In the genomic region with DNA sequence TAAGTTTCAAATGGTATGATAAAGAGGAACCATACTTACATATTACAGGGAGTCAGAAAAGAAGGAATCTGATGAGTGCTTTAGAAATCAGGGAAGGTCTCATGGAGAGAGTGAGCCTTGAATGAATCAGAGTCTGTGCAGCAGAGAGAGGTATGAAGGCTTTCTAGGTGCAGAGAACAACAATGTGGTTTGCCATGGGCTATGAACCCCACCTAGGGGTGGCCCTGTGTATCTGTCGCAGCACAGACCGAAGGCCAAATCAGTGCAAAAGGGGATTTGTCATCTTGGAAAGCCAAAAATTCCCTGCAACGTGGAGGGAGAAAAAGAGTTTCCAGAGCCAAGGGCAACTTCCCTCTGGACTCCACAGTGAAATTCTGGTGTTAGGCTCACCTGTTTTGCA, we compare ENCODE assay signal across 9 cellular contexts. TPM values are rescaled to one million over a fixed set of nuclear protein-coding genes. Genes with fewer than 3 reads are reported as not detected.
DNase-seq lines count a peak whose midpoint lies in the region; ATAC-seq, FAIRE-seq and TF ChIP-seq lines count a peak whose summit lies in the region.
"Had no signal": no experiment of that assay in that cellular context is flagged by ENCODE, and none has a peak within 500 bp of the region (broad histone marks: within the 10 kb centered on the region; RNA-seq: fewer than 3 reads in every experiment).

No MANE protein-coding gene starts in this region.

- H3K9ac ChIP-seq in NT2/D1 (ENCODE audit: insufficient read length, low read depth): no peak overlapping the region

- DNase-seq in D721Med (ENCODE audit: insufficient read length, low spot score): no peak
- peak; percentile 3 for DNase-seq in H54 (ENCODE audit: insufficient read length, low spot score)
- peak; percentile 47 for DNase-seq in NT2/D1 (ENCODE audit: low read depth, low spot score)
- peak; percentile 62 for DNase-seq in iPS-NIHi11 (ENCODE audit: low spot score)
- DNase-seq in suprapubic skin (ENCODE audit: low spot score in 2 of 2): no peak
- DNase-seq in activated CD4-positive, alpha-beta T cell treated with anti-CD3 and anti-CD28 coated beads for 4 hours: no peak
- DNase-seq in C1 segment of cervical spinal cord (lab: John Stamatoyannopoulos, UW): no peak
- DNase-seq: effector CD4-positive, alpha-beta T cell had no signal

- H3K36me3 ChIP-seq in NT2/D1 (ENCODE audit: insufficient read depth, insufficient read length, low read length) (no peaks in the 10 kb centered on the region), suprapubic skin (no peaks in the 10 kb centered on the region)

- no peak overlapping the region for H3K4me3 ChIP-seq in NT2/D1 (ENCODE audit: insufficient read length, low read depth)
- no peak overlapping the region for H3K4me3 ChIP-seq in suprapubic skin

- H3K27ac ChIP-seq in suprapubic skin: no peak overlapping the region

- no peaks in the 10 kb centered on the region for H3K9me3 ChIP-seq in NT2/D1 (ENCODE audit: insufficient read depth, low read length)
- H3K9me3 ChIP-seq in suprapubic skin: no peaks in the 10 kb centered on the region

- H3K4me1 ChIP-seq in NT2/D1 (ENCODE audit: insufficient read depth, insufficient read length) (no peaks in the 10 kb centered on the region), suprapubic skin (no peaks in the 10 kb centered on the region)

- WGBS in suprapubic skin: 30% methylated on average over 3 of the region's 3 CpGs

- FAIRE-seq in D721Med (lab: Jason Lieb, UNC) (peak; percentile 48), H54 (lab: Jason Lieb, UNC) (no peak)

- TF ChIP-seq CTCF in D721Med (IDR thresholded peaks at IDR 0.05; ENCODE audit: insufficient read depth, missing control alignments) (peak; percentile 74), suprapubic skin (IDR thresholded peaks at IDR 0.05) (no peak)

- no peak for TF ChIP-seq EP300 in suprapubic skin (IDR thresholded peaks at IDR 0.05)

- ATAC-seq in HG03520 (IDR thresholded peaks at IDR 0.05; ENCODE audit: unreplicated experiment): no peak

- H3K27me3 ChIP-seq in NT2/D1 (ENCODE audit: insufficient read depth, insufficient read length) (no peaks in the 10 kb centered on the region), suprapubic skin (no peaks in the 10 kb centered on the region)

- no peak for TF ChIP-seq POLR2A in H54 (IDR thresholded peaks at IDR 0.05; ENCODE audit: low read depth, low read length)
- no peak for TF ChIP-seq POLR2A in suprapubic skin (IDR thresholded peaks at IDR 0.05)

RNA-seq across cellular contexts. Expression of a gene that starts 3.5 kb away (rescaled TPM):
- under 1 TPM; 0.23 to 0.51 (median 0.34) TPM for total RNA-seq in suprapubic skin

Comparison
In these comparisons a context has a peak if more than half of its experiments do, and no peak if none do; other contexts are left out.
1. DNase-seq: peak in H54 (single experiment), NT2/D1 (single experiment) and iPS-NIHi11 (single experiment); none in D721Med (single experiment), suprapubic skin (0 of 2), activated CD4-positive, alpha-beta T cell treated with anti-CD3 and anti-CD28 coated beads for 4 hours (0 of 2) and C1 segment of cervical spinal cord (0 of 14).